ENCODE assay signal across 17 cellular contexts in the genomic region with DNA sequence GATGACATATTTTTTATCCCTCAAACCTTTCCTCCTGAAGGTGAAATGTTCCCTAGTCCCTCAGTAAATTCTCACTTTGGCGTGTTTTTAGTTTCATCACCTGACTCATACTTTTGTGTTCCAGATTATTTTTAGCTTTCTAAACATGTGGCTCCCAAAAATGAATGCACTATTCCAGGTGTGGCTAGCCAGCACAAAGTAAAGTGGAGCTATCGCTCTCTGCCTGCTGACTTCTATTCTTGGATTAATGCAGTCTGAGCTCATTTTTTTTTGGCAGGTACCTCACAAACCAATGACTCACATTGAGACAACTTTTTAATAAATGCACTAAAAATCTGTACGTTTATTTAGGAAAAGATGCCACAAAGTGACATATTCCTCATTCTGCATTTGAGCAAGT.
"Had no signal": no experiment of that assay in that cellular context is flagged by ENCODE, and none has a peak within 500 bp of the region (broad histone marks: within the 10 kb centered on the region; RNA-seq: fewer than 3 reads in every experiment).

No MANE protein-coding gene starts in this region.

- ATAC-seq: gastrocnemius medialis, left lobe of liver, pancreas had no signal

- H3K4me1 ChIP-seq: neural progenitor cell, pancreas, thyroid gland, uterus had no signal

- H3K27ac ChIP-seq: esophagus muscularis mucosa, gastrocnemius medialis, heart right ventricle, neural progenitor cell, pancreas, thyroid gland had no signal

- DNase-seq: activated B cell treated with CpG ODN at 0.5 μM for 24 hours; activated CD4-positive, alpha-beta T cell treated with anti-CD3 and anti-CD28 coated beads, Interleukin-2, amount 50 U/mL, for 1 hour; activated effector memory CD4-positive, alpha-beta T cell treated with Interleukin-2 at 50 U/mL for 16 hours; gastrocnemius medialis; heart right ventricle; islet precursor cell; mesendoderm; pancreas; stimulated activated CD4-positive, alpha-beta T cell treated with anti-CD3 and anti-CD28 coated beads, Interleukin-15, amount 100 ng/mL, for 24 hours; stimulated activated CD4-positive, alpha-beta T cell treated with anti-CD3 and anti-CD28 coated beads, Interleukin-4, amount 100 ng/mL, for 4 hours; T-helper 2 cell; thyroid gland; uterus had no signal

- H3K27ac Mint-ChIP-seq: activated B cell treated with CpG ODN at 0.5 μM for 24 hours; activated naive CD4-positive, alpha-beta T cell treated with anti-CD3 and anti-CD28 coated beads, Interleukin-2, amount 50 U/mL, for 24 hours; neural progenitor cell had no signal

- H3K9me3 ChIP-seq: esophagus muscularis mucosa, gastrocnemius medialis, heart right ventricle, pancreas, thyroid gland, uterus had no signal

- H3K9me3 Mint-ChIP-seq: activated naive CD4-positive, alpha-beta T cell treated with anti-CD3 and anti-CD28 coated beads, Interleukin-2, amount 50 U/mL, for 24 hours had no signal

- H3K27me3 ChIP-seq: esophagus muscularis mucosa, gastrocnemius medialis, neural progenitor cell, pancreas, thyroid gland, uterus had no signal

- H3K4me1 Mint-ChIP-seq: activated naive CD4-positive, alpha-beta T cell treated with anti-CD3 and anti-CD28 coated beads, Interleukin-2, amount 50 U/mL, for 24 hours; neural progenitor cell had no signal

- H3K36me3 ChIP-seq: esophagus muscularis mucosa, gastrocnemius medialis, heart right ventricle, neural progenitor cell, pancreas, thyroid gland, uterus had no signal

- H3K4me3 ChIP-seq: esophagus muscularis mucosa, gastrocnemius medialis, heart right ventricle, neural progenitor cell, pancreas, thyroid gland, uterus had no signal

- H3K9ac ChIP-seq: neural progenitor cell had no signal

- H3K36me3 Mint-ChIP-seq: activated naive CD4-positive, alpha-beta T cell treated with anti-CD3 and anti-CD28 coated beads, Interleukin-2, amount 50 U/mL, for 24 hours had no signal

- H3K4me2 ChIP-seq: neural progenitor cell had no signal

- H3K4me3 Mint-ChIP-seq: activated B cell treated with CpG ODN at 0.5 μM for 24 hours; activated naive CD4-positive, alpha-beta T cell treated with anti-CD3 and anti-CD28 coated beads, Interleukin-2, amount 50 U/mL, for 24 hours; neural progenitor cell had no signal
